21 cellular contexts compared by ENCODE assay signal in the genomic region with DNA sequence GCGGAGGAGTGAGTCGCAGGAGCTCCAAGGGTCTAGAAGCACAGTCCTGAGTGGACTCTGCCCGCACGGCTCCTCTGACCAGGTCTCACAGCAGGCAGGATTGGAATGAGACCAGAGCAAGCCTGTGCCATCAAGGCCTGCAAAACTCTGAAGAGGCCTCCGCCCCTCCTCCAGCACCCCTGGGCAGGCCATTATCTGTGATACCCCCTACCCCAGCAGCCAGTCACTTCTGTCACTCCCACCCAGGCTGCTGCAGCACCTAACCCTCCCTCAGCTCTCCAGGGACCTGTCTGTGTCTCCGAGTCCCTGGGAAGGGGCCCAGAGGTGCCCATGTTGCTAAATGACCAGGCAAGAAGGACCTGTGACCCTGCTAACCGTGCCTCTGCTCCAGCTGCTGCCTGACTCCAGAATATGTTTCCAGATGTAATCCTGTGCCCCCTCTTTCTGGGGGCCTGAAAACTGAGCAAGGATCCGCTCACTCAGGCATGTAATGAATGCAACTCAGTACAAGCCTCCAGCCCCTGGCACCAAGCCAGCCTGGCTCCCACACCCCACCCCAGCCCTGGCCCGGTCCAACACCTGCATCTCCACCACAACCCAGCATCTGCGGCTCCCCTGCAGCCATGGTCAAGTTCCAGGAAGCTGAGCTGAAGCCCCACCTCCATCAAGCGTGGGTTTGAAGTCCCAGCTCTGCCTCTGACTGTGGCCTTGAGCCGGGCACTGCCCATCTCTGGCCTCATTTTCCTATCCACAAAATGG. TPM values are rescaled to one million over a fixed set of nuclear protein-coding genes. Genes with fewer than 3 reads are reported as not detected.
A peak's percentile ranks its signal among the peaks of the same experiment; 100 is the strongest.
DNase-seq lines count a peak whose midpoint lies in the region; ATAC-seq and TF ChIP-seq lines count a peak whose summit lies in the region.
"Had no signal": no experiment of that assay in that cellular context is flagged by ENCODE, and none has a peak within 500 bp of the region (broad histone marks: within the 10 kb centered on the region; RNA-seq: fewer than 3 reads in every experiment).

No MANE protein-coding gene starts in this region.

- no peaks in the 10 kb centered on the region for H3K4me1 Mint-ChIP-seq in chondrocyte (ENCODE audit: low read depth)
- H3K4me1 Mint-ChIP-seq: stimulated activated naive CD8-positive, alpha-beta T cell treated with anti-CD3 and anti-CD28 coated beads, Interleukin-15, amount 100 ng/mL, for 72 hours had no signal

- ATAC-seq in GM18909 (IDR thresholded peaks at IDR 0.05; ENCODE audit: poor library complexity, unreplicated experiment), result no peak
- ATAC-seq: foreskin keratinocyte; GM12878; HepG2; natural killer cell; stimulated activated naive CD8-positive, alpha-beta T cell treated with anti-CD3 and anti-CD28 coated beads, Interleukin-15, amount 100 ng/mL, for 72 hours; upper lobe of right lung had no signal

- H3K36me3 Mint-ChIP-seq in chondrocyte (ENCODE audit: low read depth), result peaks cover 4% of the 10 kb centered on the region
- H3K36me3 Mint-ChIP-seq: memory B cell, natural killer cell had no signal

- no peak overlapping the region for H3K27ac Mint-ChIP-seq in chondrocyte (ENCODE audit: unreplicated experiment)
- H3K27ac Mint-ChIP-seq: memory B cell; natural killer cell; stimulated activated naive CD8-positive, alpha-beta T cell treated with anti-CD3 and anti-CD28 coated beads, Interleukin-15, amount 100 ng/mL, for 72 hours had no signal

- no peaks in the 10 kb centered on the region for H3K27me3 Mint-ChIP-seq in chondrocyte (ENCODE audit: low read depth)

- TF ChIP-seq CTCF in chondrocyte (IDR thresholded peaks at IDR 0.05), result no peak

- H3K9me3 Mint-ChIP-seq in chondrocyte (ENCODE audit: low read depth), result no peaks in the 10 kb centered on the region
- H3K9me3 Mint-ChIP-seq: natural killer cell; stimulated activated naive CD8-positive, alpha-beta T cell treated with anti-CD3 and anti-CD28 coated beads, Interleukin-15, amount 100 ng/mL, for 72 hours had no signal

- DNase-seq in COLO668 (lab: John Stamatoyannopoulos, UW; ENCODE audit: unreplicated experiment) (peak; percentile 98), DMS79 treated with DMSO at 0.1 percent for 48 hours (lab: John Stamatoyannopoulos, UW) (peak; percentile 64), NCI-H2196 treated with DMSO at 0.1 percent for 48 hours (lab: John Stamatoyannopoulos, UW; ENCODE audit: unreplicated experiment) (peak; percentile 50), chondrocyte (ENCODE audit: low spot score) (peak; percentile 87), cortex of kidney (lab: John Stamatoyannopoulos, UW) (no peak), NCI-H1930 (lab: John Stamatoyannopoulos, UW) (no peak), amniotic stem cell (lab: John Stamatoyannopoulos, UW) (no peak)
- DNase-seq: activated CD4-positive, alpha-beta T cell treated with anti-CD3 and anti-CD28 coated beads, Interleukin-2, amount 50 U/mL, for 4 hours; activated gamma-delta T cell; adrenal gland; foreskin keratinocyte; hippocampal formation; natural killer cell; NCI-H2081 treated with DMSO at 0.1 percent for 48 hours; SIG-M5; stimulated activated naive CD8-positive, alpha-beta T cell treated with anti-CD3 and anti-CD28 coated beads, Interleukin-15, amount 100 ng/mL, for 72 hours; upper lobe of right lung had no signal

- no peak overlapping the region for H3K4me3 Mint-ChIP-seq in chondrocyte (ENCODE audit: unreplicated experiment)
- H3K4me3 Mint-ChIP-seq: memory B cell; natural killer cell; stimulated activated naive CD8-positive, alpha-beta T cell treated with anti-CD3 and anti-CD28 coated beads, Interleukin-15, amount 100 ng/mL, for 72 hours had no signal

RNA-seq across cellular contexts. Expression of gene COL16A1, which starts 22.1 kb away (rescaled TPM):
- 230 to 272 TPM (median 262 TPM) in 3 replicates for total RNA-seq in chondrocyte

RNA-seq across cellular contexts. Expression of gene ADGRB2, which starts 38.2 kb away (rescaled TPM):
- total RNA-seq in chondrocyte, result 11.9 to 20.4 TPM (median 12.2 TPM) in 3 replicates

Comparison
In these comparisons a context has a peak if more than half of its experiments do, and no peak if none do; other contexts are left out.
1. DNase-seq: peak in COLO668 (single experiment), DMS79 treated with DMSO at 0.1 percent for 48 hours (single experiment), NCI-H2196 treated with DMSO at 0.1 percent for 48 hours (single experiment) and chondrocyte (single experiment); none in cortex of kidney (single experiment), NCI-H1930 (0 of 2) and amniotic stem cell (single experiment).